Comparison of ENCODE assay signal across 1 cellular context in genomic region chr1:244338996-244339692, GRCh38.
TF ChIP-seq lines count a peak whose summit lies in the region.

No MANE protein-coding gene starts in this region.

TF ChIP-seq in GM12878, 131 proteins besides CTCF, POLR2A, EP300 and RAD21 (continued from another document):
- TF ChIP-seq CEBPZ (IDR thresholded peaks at IDR 0.05; ENCODE audit: low read depth, low read length), result no peak
- TF ChIP-seq NFYA (IDR thresholded peaks at IDR 0.05; ENCODE audit: borderline replicate concordance, low read depth, low read length), result no peak
- TF ChIP-seq ZBTB11 (CRISPR knock-in tag; IDR thresholded peaks at IDR 0.05), result no peak
- TF ChIP-seq RUNX3 (IDR thresholded peaks at IDR 0.05; ENCODE audit: low read length), result 0 out of 2 replicates have a peak, but pooled peaks have one; percentile 5
